ENCODE assay signal across 8 cellular contexts in genomic region chr12:55797068-55797467, GRCh38. TPM values are rescaled to one million over a fixed set of nuclear protein-coding genes. Genes with fewer than 3 reads are reported as not detected.
DNase-seq lines count a peak whose midpoint lies in the region; ATAC-seq and FAIRE-seq lines count a peak whose summit lies in the region.

No MANE protein-coding gene starts in this region.

- H3K9me3 Mint-ChIP-seq in naive B cell = no peaks in the 10 kb centered on the region
- no peaks in the 10 kb centered on the region for H3K9me3 Mint-ChIP-seq in T-cell

- POLR2A ChIA-PET in T-cell (lab: Charles Lee) = no interaction called here

- H3K27me3 Mint-ChIP-seq in naive B cell = no peaks in the 10 kb centered on the region
- H3K27me3 Mint-ChIP-seq in T-cell = no peaks in the 10 kb centered on the region

- H3K27ac Mint-ChIP-seq in naive B cell (peak overlapping the region in 1 of 6 donors; percentile 10), T-cell (no peak overlapping the region)

- CTCF ChIA-PET in T-cell (lab: Charles Lee) = interaction anchor here (1.0 to 1.5 kb wide), 3 partner anchors 57 to 58 kb away, joined by 3 to 5 read pairs (median 4); no protein-coding TSS in a partner anchor

- DNase-seq in GDM1 (lab: John Stamatoyannopoulos, UW) (peak; percentile 1), NCI-H510A treated with DMSO at 0.1 percent for 48 hours (lab: John Stamatoyannopoulos, UW) (peak; percentile 35), naive B cell (peak; percentile 4), T-cell (no peak), GOT3 (lab: John Stamatoyannopoulos, UW) (no peak)

- FAIRE-seq in A204.1 (lab: Jason Lieb, UNC) = peak; percentile 32
- FAIRE-seq in endometrium (lab: Jason Lieb, UNC) = peak; percentile 63

- H3K4me3 Mint-ChIP-seq in naive B cell (no peak overlapping the region), T-cell (no peak overlapping the region)

- H3K4me1 Mint-ChIP-seq in naive B cell = peaks cover 0 to 3% (median 0%) of the 10 kb centered on the region in 3 donors
- H3K4me1 Mint-ChIP-seq in T-cell = peaks cover 0 to 5% (median 3%) of the 10 kb centered on the region in 3 donors

- ATAC-seq in naive B cell (ENCODE audit: low read depth in 2 of 2) (no peak), GM18520 (IDR thresholded peaks at IDR 0.05; ENCODE audit: unreplicated experiment) (no peak), T-cell (replicated peaks in 1 of 4) (no peak)

- H3K36me3 Mint-ChIP-seq in naive B cell = peaks cover 0 to 7% of the 10 kb centered on the region in 2 donors
- peaks cover 35% of the 10 kb centered on the region for H3K36me3 Mint-ChIP-seq in T-cell

RNA-seq across cellular contexts. Expression of gene SARNP, which starts 20.5 kb away (rescaled TPM):
- polyA plus RNA-seq in naive B cell (ENCODE audit: low read depth in 6 of 6) = 100 to 1,000 TPM in 4 of 6 donors, 10 to 100 TPM in 2; 92.8 to 128 (median 106) TPM
- 10 to 100 TPM; 36.9 to 50.3 (median 46.8) TPM for total RNA-seq in T-cell

RNA-seq across cellular contexts. Expression of gene ORMDL2, which starts 20.8 kb away (rescaled TPM):
- 100 to 1,000 TPM in 3 of 6 donors, 10 to 100 TPM in 3; 73.9 to 114 (median 98.1) TPM for polyA plus RNA-seq in naive B cell (ENCODE audit: low read depth in 6 of 6)
- 10 to 100 TPM; 19.0 to 46.8 (median 41.6) TPM for total RNA-seq in T-cell

RNA-seq across cellular contexts. Expression of gene DNAJC14, which starts 32.3 kb away (rescaled TPM):
- polyA plus RNA-seq in naive B cell (ENCODE audit: low read depth in 6 of 6) = 10 to 100 TPM; 29.0 to 46.9 (median 37.4) TPM
- 10 to 100 TPM; 21.5 to 34.5 (median 30.7) TPM for total RNA-seq in T-cell

RNA-seq across cellular contexts. Expression of gene MMP19, which starts 45.7 kb away (rescaled TPM):
- polyA plus RNA-seq in naive B cell (ENCODE audit: low read depth in 6 of 6) = under 1 TPM in 1 of 6 donors, not detected in 5; 0.21 TPM
- total RNA-seq in T-cell = not detected

RNA-seq across cellular contexts. Expression of gene GDF11, which starts 54.1 kb away (rescaled TPM):
- 1 to 10 TPM in 3 of 6 donors, under 1 TPM in 3; 0.40 to 1.4 (median 0.83) TPM for polyA plus RNA-seq in naive B cell (ENCODE audit: low read depth in 6 of 6)
- total RNA-seq in T-cell = 10 to 100 TPM in 4 of 5 donors, 1 to 10 TPM in 1; 7.5 to 12.9 (median 11.5) TPM

Comparison
In these comparisons a context has a peak if more than half of its experiments do, and no peak if none do; other contexts are left out.
1. DNase-seq: peak in GDM1 (single experiment), NCI-H510A treated with DMSO at 0.1 percent for 48 hours (single experiment) and naive B cell (single experiment); none in T-cell (0 of 34) and GOT3 (single experiment).